ENCODE assay signal across 21 cellular contexts in genomic region chr10:127964644-127965043, GRCh38.
"Had no signal": no experiment of that assay in that cellular context is flagged by ENCODE, and none has a peak within 500 bp of the region (broad histone marks: within the 10 kb centered on the region; RNA-seq: fewer than 3 reads in every experiment).

No MANE protein-coding gene starts in this region.

- H3K4me1 ChIP-seq: gastroesophageal sphincter, vagina had no signal

- DNase-seq: activated CD4-positive, alpha-beta T cell treated with anti-CD3 and anti-CD28 coated beads for 4 hours; activated CD4-positive, alpha-beta T cell treated with anti-CD3 and anti-CD28 coated beads, Interleukin-2, amount 50 U/mL, for 4 hours; activated CD8-positive, alpha-beta memory T cell treated with anti-CD3 and anti-CD28 coated beads for 24 hours; activated CD8-positive, alpha-beta memory T cell treated with anti-CD3 and anti-CD28 coated beads, Interleukin-2, amount 50 U/mL, for 4 hours; activated gamma-delta T cell; activated naive CD4-positive, alpha-beta T cell treated with anti-CD3 and anti-CD28 coated beads, Interleukin-2, amount 10 ng/mL, durations not matched to agents 7 days and 5 days; activated naive CD8-positive, alpha-beta T cell treated with anti-CD3 and anti-CD28 coated beads, Interleukin-2, amount 10 ng/mL, durations not matched to agents 7 days and 5 days; activated T-cell treated with anti-CD3 and anti-CD28 coated beads, Interleukin-2, amount 50 U/mL, for 24 hours; dermis blood vessel endothelial cell; effector CD8-positive, alpha-beta T cell; left cardiac atrium; right cardiac atrium; stimulated activated CD4-positive, alpha-beta T cell treated with anti-CD3 and anti-CD28 coated beads, Interleukin-2, amount 100 ng/mL, for 48 hours; stimulated activated naive CD4-positive, alpha-beta T cell treated with Interleukin-2 at 50 U/mL for 16 hours; T-helper 9 cell had no signal

- H3K4me2 ChIP-seq: hepatocyte had no signal

- H2AFZ ChIP-seq: hepatocyte had no signal

- H3K79me2 ChIP-seq: hepatocyte had no signal

- ATAC-seq: gastroesophageal sphincter; left cardiac atrium; natural killer cell treated with Interleukin-12 subunit alpha and Interleukin-12 subunit beta and Interleukin-15 and Interleukin-18, amount 100 ng/mL, for 72 hours; right cardiac atrium had no signal

- H3K36me3 ChIP-seq: gastroesophageal sphincter, thoracic aorta, vagina had no signal

- H3K4me3 ChIP-seq: gastroesophageal sphincter, hepatocyte, thoracic aorta, vagina had no signal

- H3K27me3 ChIP-seq: hepatocyte, vagina had no signal

- H3K9me3 ChIP-seq: gastroesophageal sphincter, thoracic aorta, vagina had no signal

- H3K27ac ChIP-seq: gastroesophageal sphincter, hepatocyte, thoracic aorta, vagina, VCaP had no signal
